In genomic region chr13:32038353-32038752, GRCh38 we compare ENCODE assay signal across 18 cellular contexts. TPM values are rescaled to one million over a fixed set of nuclear protein-coding genes. Genes with fewer than 3 reads are reported as not detected.
DNase-seq lines count a peak whose midpoint lies in the region; ATAC-seq and TF ChIP-seq lines count a peak whose summit lies in the region.
"Had no signal": no experiment of that assay in that cellular context is flagged by ENCODE, and none has a peak within 500 bp of the region (broad histone marks: within the 10 kb centered on the region; RNA-seq: fewer than 3 reads in every experiment).

No MANE protein-coding gene starts in this region.

- H3K27me3 ChIP-seq in CD4-positive, alpha-beta T cell (ENCODE audit: control insufficient read depth, insufficient read depth, low read length): no peaks in the 10 kb centered on the region
- H3K27me3 ChIP-seq in neutrophil: no peaks in the 10 kb centered on the region
- no peaks in the 10 kb centered on the region for H3K27me3 ChIP-seq in HAP-1 (ENCODE audit: low read depth)
- no peaks in the 10 kb centered on the region for H3K27me3 ChIP-seq in H7 (ENCODE audit: control insufficient read depth, insufficient read depth, low read length)
- H3K27me3 ChIP-seq: Peyer's patch had no signal

- no peak overlapping the region for H3K4me3 Mint-ChIP-seq in CD4-positive, alpha-beta T cell

- H3K27ac Mint-ChIP-seq in CD4-positive, alpha-beta T cell: peak overlapping the region; percentile 37

- H3K36me3 ChIP-seq in neutrophil (peaks cover 35% of the 10 kb centered on the region), HAP-1 (replicated peaks) (no peaks in the 10 kb centered on the region), H7 (replicated peaks; ENCODE audit: control insufficient read depth, insufficient read depth, low read length) (no peaks in the 10 kb centered on the region)
- H3K36me3 ChIP-seq: Peyer's patch had no signal

- POLR2A ChIA-PET in CD4-positive, alpha-beta T cell (lab: Charles Lee): interaction anchor here (1.0 to 1.1 kb wide), 2 partner anchors 7 to 9 kb away, joined by 3 to 6 read pairs; no protein-coding TSS in a partner anchor

- H3K27me3 Mint-ChIP-seq in CD4-positive, alpha-beta T cell: no peaks in the 10 kb centered on the region

- no peak for ATAC-seq in CD4-positive, alpha-beta T cell (ENCODE audit: poor library complexity)
- ATAC-seq in HG02973 (IDR thresholded peaks at IDR 0.05; ENCODE audit: unreplicated experiment): no peak
- ATAC-seq: A549, HCT116, Right ventricle myocardium inferior had no signal

- TF ChIP-seq POLR2A in NB4 (IDR thresholded peaks at IDR 0.05; ENCODE audit: extremely low read depth, insufficient read length): no peak

- no peak overlapping the region for H3K27ac ChIP-seq in CD4-positive, alpha-beta T cell (ENCODE audit: low read depth, low read length)
- H3K27ac ChIP-seq in VCaP (peak overlapping the region; percentile 73), neutrophil (peak overlapping the region; percentile 17)
- H3K27ac ChIP-seq: A549, KMS-11, Peyer's patch, SK-N-MC had no signal

- peaks cover 56 to 62% of the 10 kb centered on the region in 2 experiments for H3K4me1 ChIP-seq in neutrophil (ENCODE audit: control insufficient read depth in 1 of 2, insufficient read depth in 1 of 2, low read depth in 1 of 2, low read length in 1 of 2)
- H3K4me1 ChIP-seq in HAP-1: peaks cover 21% of the 10 kb centered on the region
- H3K4me1 ChIP-seq: A549 had no signal

- no peak for TF ChIP-seq CTCF in CD4-positive, alpha-beta T cell (IDR thresholded peaks at IDR 0.05)
- no peak for TF ChIP-seq CTCF in NB4 (IDR thresholded peaks at IDR 0.05; ENCODE audit: low read depth, low read length)
- TF ChIP-seq CTCF in VCaP (conservative IDR thresholded peaks at IDR 0.05): no peak
- no peak for TF ChIP-seq CTCF in neutrophil (IDR thresholded peaks at IDR 0.05)

- in situ Hi-C loops in HAP-1 (cut with MboI; ENCODE audit: low sequenced_read_pairs): no loop called here

- H3K4me1 Mint-ChIP-seq in CD4-positive, alpha-beta T cell (ENCODE audit: low read depth): peaks cover 88% of the 10 kb centered on the region

- H3K4me3 ChIP-seq in NB4 (ENCODE audit: low read depth, low read length) (peak overlapping the region; percentile 1), neutrophil (ENCODE audit: low read depth in 1 of 2, low read length in 1 of 2) (no peak overlapping the region), HAP-1 (no peak overlapping the region), H7 (ENCODE audit: insufficient read depth, low read depth, low read length) (no peak overlapping the region)
- H3K4me3 ChIP-seq: A549, Peyer's patch, SK-N-MC had no signal

- intact Hi-C loops in CD4-positive, alpha-beta T cell (cut with DNase I, micrococcal nuclease): no loop called here

- H3K36me3 Mint-ChIP-seq in CD4-positive, alpha-beta T cell (ENCODE audit: low read depth): peaks cover 4% of the 10 kb centered on the region

- no peak for DNase-seq in CD4-positive, alpha-beta T cell
- no peak for DNase-seq in NB4 (ENCODE audit: low read depth)
- DNase-seq in HAP-1 (ENCODE audit: low spot score in 2 of 2): no peak
- no peak for DNase-seq in H7
- DNase-seq: C1 segment of cervical spinal cord, DMS 273 treated with DMSO at 0.1 percent for 48 hours, NCI-H1092 treated with DMSO at 0.1 percent for 48 hours, NCI-H2081 treated with DMSO at 0.1 percent for 48 hours, NCI-H510A treated with DMSO at 0.1 percent for 48 hours, Peyer's patch had no signal

- H3K9me3 Mint-ChIP-seq in CD4-positive, alpha-beta T cell: peaks cover 3% of the 10 kb centered on the region

- H3K9me3 ChIP-seq in CD4-positive, alpha-beta T cell (ENCODE audit: control insufficient read depth, low read length): no peaks in the 10 kb centered on the region
- H3K9me3 ChIP-seq in neutrophil (no peaks in the 10 kb centered on the region), HAP-1 (no peaks in the 10 kb centered on the region)
- H3K9me3 ChIP-seq: A549, Peyer's patch had no signal

- CTCF ChIA-PET in CD4-positive, alpha-beta T cell (lab: Charles Lee): interaction anchor here (1.3 kb wide), 1 partner anchor 8 kb away, joined by 3 read pairs; no protein-coding TSS in a partner anchor

RNA-seq across cellular contexts. Expression of gene FRY, which starts 6.8 kb away (rescaled TPM):
- total RNA-seq in CD4-positive, alpha-beta T cell: 10 to 100 TPM; 13.7 to 18.4 TPM
- total RNA-seq in H7 (2014; rRNA removed; shearing (Covaris generic)): 0.35 and 0.52 TPM in 2 replicates
